Comparison of ENCODE assay signal across 9 cellular contexts in genomic region chr3:133474251-133474801, GRCh38.
DNase-seq lines count a peak whose midpoint lies in the region; ATAC-seq, FAIRE-seq and TF ChIP-seq lines count a peak whose summit lies in the region.
"Had no signal": no experiment of that assay in that cellular context is flagged by ENCODE, and none has a peak within 500 bp of the region (broad histone marks: within the 10 kb centered on the region; RNA-seq: fewer than 3 reads in every experiment).

No MANE protein-coding gene starts in this region.

- TF ChIP-seq CTCF in AG09319 (IDR thresholded peaks at IDR 0.05; ENCODE audit: low read depth, low read length), result no peak
- TF ChIP-seq CTCF in PC-9 (conservative IDR thresholded peaks at IDR 0.05), result no peak
- no peak for TF ChIP-seq CTCF in HFFc6 (IDR thresholded peaks at IDR 0.05)

- peak; percentile 5 for FAIRE-seq in colon (lab: Jason Lieb, UNC)

- H3K36me3 ChIP-seq in MG63 (no peaks in the 10 kb centered on the region), mucosa of rectum (ENCODE audit: control insufficient read depth in 2 of 2, insufficient read depth in 2 of 2, low read length in 2 of 2) (no peaks in the 10 kb centered on the region), PC-9 (ENCODE audit: low read depth) (no peaks in the 10 kb centered on the region)

- peak; percentile 73 for DNase-seq in AG09319 (ENCODE audit: extremely low read depth, low read depth)
- DNase-seq in MG63, result peak; percentile 95
- no peak for DNase-seq in PC-9
- no peak for DNase-seq in HFFc6
- DNase-seq: stimulated activated CD4-positive, alpha-beta T cell treated with anti-CD3 and anti-CD28 coated beads, Interleukin-1b, Interleukin-23, amount 100 ng/mL, for 48 hours had no signal

- H3K9me2 ChIP-seq in PC-9 (ENCODE audit: insufficient read depth), result no peaks in the 10 kb centered on the region

- no peaks in the 10 kb centered on the region for H3K79me2 ChIP-seq in PC-9 (ENCODE audit: low read depth)

- H3K27me3 ChIP-seq in MG63 (no peaks in the 10 kb centered on the region), mucosa of rectum (ENCODE audit: control insufficient read depth in 2 of 2, insufficient read depth in 2 of 2, low read length in 2 of 2) (no peaks in the 10 kb centered on the region), PC-9 (ENCODE audit: insufficient read depth, low read depth) (no peaks in the 10 kb centered on the region)

- CTCF ChIA-PET in PC-9 (lab: Charles Lee), result no interaction called here

- peaks cover 15 to 17% of the 10 kb centered on the region in 2 donors for H3K4me1 ChIP-seq in mucosa of rectum (ENCODE audit: control insufficient read depth in 2 of 2, insufficient read depth in 2 of 2, low read length in 2 of 2)
- peaks cover 5% of the 10 kb centered on the region for H3K4me1 ChIP-seq in PC-9 (replicated peaks; ENCODE audit: insufficient read depth)

- H3K4me3 Mint-ChIP-seq in HFFc6, result no peak overlapping the region; the same call in 1 of the 2 replicates

- no peak overlapping the region for H3K4me2 ChIP-seq in PC-9

- peak overlapping the region; percentile 73 to 79 for H3K27ac ChIP-seq in mucosa of rectum (ENCODE audit: low read depth in 2 of 2, low read length in 2 of 2)
- H3K27ac ChIP-seq in PC-9, result no peak overlapping the region

- H3K36me3 Mint-ChIP-seq in HFFc6 (ENCODE audit: low read depth), result no peaks in the 10 kb centered on the region

- ATAC-seq in GM18861 (IDR thresholded peaks at IDR 0.05; ENCODE audit: unreplicated experiment) (no peak), GM18867 (IDR thresholded peaks at IDR 0.05; ENCODE audit: unreplicated experiment) (no peak)

- POLR2A ChIA-PET in PC-9 (lab: Charles Lee; ENCODE audit: unreplicated experiment), result no interaction called here

- peaks cover 2% of the 10 kb centered on the region for H3F3A ChIP-seq in PC-9 (ENCODE audit: insufficient read depth, low read depth)

- H3K9ac ChIP-seq in mucosa of rectum (ENCODE audit: low read depth in 1 of 2, low read length in 2 of 2), result no peak overlapping the region

- no TSS peak for BruUV-seq in PC-9 (replicated peaks; lab: Mats Ljungman, UMichigan)

- H3K4me3 ChIP-seq in MG63 (no peak overlapping the region), mucosa of rectum (ENCODE audit: low read length in 2 of 2) (no peak overlapping the region), PC-9 (no peak overlapping the region)

- H3K27me3 Mint-ChIP-seq in HFFc6 (ENCODE audit: insufficient read depth), result peaks cover 15% of the 10 kb centered on the region

- intact Hi-C loops in PC-9 (cut with micrococcal nuclease; ENCODE audit: unreplicated experiment), result no loop called here

- H3K9me3 ChIP-seq in MG63, result no peaks in the 10 kb centered on the region
- no peaks in the 10 kb centered on the region for H3K9me3 ChIP-seq in mucosa of rectum (ENCODE audit: control insufficient read depth in 2 of 2, low read length in 2 of 2)
- H3K9me3 ChIP-seq in PC-9 (ENCODE audit: insufficient read depth, low read depth), result peaks cover 10% of the 10 kb centered on the region; the same call in 1 of the 2 replicates

- no peak overlapping the region for H2AFZ ChIP-seq in PC-9

- no peaks in the 10 kb centered on the region for H4K20me1 ChIP-seq in PC-9 (ENCODE audit: insufficient read depth)

- H3K9me3 Mint-ChIP-seq in HFFc6, result no peaks in the 10 kb centered on the region

- H3K27ac Mint-ChIP-seq in HFFc6, result no peak overlapping the region

- H3K4me1 Mint-ChIP-seq in HFFc6 (ENCODE audit: low read depth), result peaks cover 14% of the 10 kb centered on the region

Comparison
In these comparisons a context has a peak if more than half of its experiments do, and no peak if none do; other contexts are left out.
1. DNase-seq: peak in AG09319 (single experiment) and MG63 (single experiment); none in PC-9 (0 of 2) and HFFc6 (single experiment).